18 cellular contexts compared by ENCODE assay signal in genomic region chr3:21447471-21448205, GRCh38.
A peak's percentile ranks its signal among the peaks of the same experiment; 100 is the strongest.
DNase-seq lines count a peak whose midpoint lies in the region; ATAC-seq and TF ChIP-seq lines count a peak whose summit lies in the region.
"Had no signal": no experiment of that assay in that cellular context is flagged by ENCODE, and none has a peak within 500 bp of the region (broad histone marks: within the 10 kb centered on the region; RNA-seq: fewer than 3 reads in every experiment).

No MANE protein-coding gene starts in this region.

- H3K18ac ChIP-seq in mesendoderm (ENCODE audit: low read length): no peak overlapping the region

- H4K8ac ChIP-seq in mesendoderm (ENCODE audit: low read depth, low read length): no peak overlapping the region

- H4K20me1 ChIP-seq in PC-3 (ENCODE audit: low read length): no peaks in the 10 kb centered on the region

- no peak overlapping the region for H3K9ac ChIP-seq in mesendoderm (ENCODE audit: low read length)
- H3K9ac ChIP-seq in PC-3 (ENCODE audit: low read length): no peak overlapping the region

- no peaks in the 10 kb centered on the region for H3K9me2 ChIP-seq in PC-3 (replicated peaks; ENCODE audit: low read length)

- no peak overlapping the region for H4K5ac ChIP-seq in mesendoderm (ENCODE audit: low read length)

- no peak overlapping the region for H2AK5ac ChIP-seq in mesendoderm (ENCODE audit: low read length)

- H3F3A ChIP-seq in PC-3 (ENCODE audit: low read length, unreplicated experiment): no peaks in the 10 kb centered on the region

- H3K56ac ChIP-seq in mesendoderm (ENCODE audit: low read length): no peak overlapping the region

- peaks cover 9% of the 10 kb centered on the region for H3K4me1 ChIP-seq in ACC112 (ENCODE audit: control insufficient read depth, insufficient read depth, low read length, unreplicated experiment)
- peaks cover 2% of the 10 kb centered on the region for H3K4me1 ChIP-seq in mesendoderm (ENCODE audit: control insufficient read depth, low read depth, low read length)
- no peaks in the 10 kb centered on the region for H3K4me1 ChIP-seq in PC-3 (ENCODE audit: insufficient read depth, low read length)
- H3K4me1 ChIP-seq: breast epithelium, spleen had no signal

- no peak overlapping the region for H2BK5ac ChIP-seq in mesendoderm (ENCODE audit: low read length)

- H3K79me2 ChIP-seq in ACC112 (ENCODE audit: control insufficient read depth, insufficient read depth, low read length, unreplicated experiment): no peaks in the 10 kb centered on the region
- no peaks in the 10 kb centered on the region for H3K79me2 ChIP-seq in mesendoderm (ENCODE audit: control insufficient read depth, insufficient read depth, low read length)
- H3K79me2 ChIP-seq in PC-3 (ENCODE audit: low read length): no peaks in the 10 kb centered on the region

- H3K4me3 ChIP-seq in ACC112 (ENCODE audit: low read depth, low read length) (peak overlapping the region; percentile 50), cardiac fibroblast (replicated peaks in 1 of 2; ENCODE audit: low read depth in 2 of 2, low read length in 2 of 2) (no peak overlapping the region), mesendoderm (ENCODE audit: low read length) (no peak overlapping the region), PC-3 (ENCODE audit: low read length) (no peak overlapping the region)
- H3K4me3 ChIP-seq: breast epithelium, spleen had no signal

- H3K27ac ChIP-seq in ACC112 (ENCODE audit: low read depth, low read length) (no peak overlapping the region), mesendoderm (ENCODE audit: low read depth, low read length) (no peak overlapping the region), PC-3 (ENCODE audit: low read length) (no peak overlapping the region)
- H3K27ac ChIP-seq: breast epithelium, spleen had no signal

- intact Hi-C loops in PC-3 (cut with micrococcal nuclease): no loop called here

- WGBS in mesendoderm (ENCODE audit: extremely low coverage, insufficient coverage, low lambda C conversion rate): no CpG with 5 or more reads among the region's 4 CpGs

- POLR2A ChIA-PET in PC-3 (lab: Charles Lee; ENCODE audit: unreplicated experiment): no interaction called here

- H2AFZ ChIP-seq in ACC112 (ENCODE audit: low read length, unreplicated experiment) (peak overlapping the region; percentile 29), PC-3 (ENCODE audit: low read length) (no peak overlapping the region)

- CTCF ChIA-PET in PC-3 (lab: Charles Lee): no interaction called here

- no peaks in the 10 kb centered on the region for H3K9me3 ChIP-seq in PC-3 (ENCODE audit: low read length)
- H3K9me3 ChIP-seq: breast epithelium had no signal

- no peak for TF ChIP-seq CTCF in cardiac fibroblast (IDR thresholded peaks at IDR 0.05; ENCODE audit: low read depth, low read length)
- TF ChIP-seq CTCF in PC-3 (conservative IDR thresholded peaks at IDR 0.05; ENCODE audit: low read depth, low read length): no peak

- BruUV-seq in PC-3 (replicated peaks; lab: Mats Ljungman, UMichigan): no TSS peak

- H3K4ac ChIP-seq in mesendoderm (ENCODE audit: low read depth, low read length): no peak overlapping the region

- no peak overlapping the region for H3K23ac ChIP-seq in mesendoderm (ENCODE audit: low read length)

- no peaks in the 10 kb centered on the region for H3K79me1 ChIP-seq in mesendoderm (ENCODE audit: low read length)

- no peak overlapping the region for H2BK120ac ChIP-seq in mesendoderm (ENCODE audit: low read depth, low read length)

- peak; percentile 91 for DNase-seq in HS-27A (ENCODE audit: low read depth)
- peak; percentile 48 to 55 for DNase-seq in cardiac fibroblast (ENCODE audit: low read depth in 2 of 2)
- DNase-seq in mesendoderm: no peak
- DNase-seq in NCI-H1105 (lab: John Stamatoyannopoulos, UW): no peak
- DNase-seq in NCI-H748 treated with DMSO at 0.1 percent for 48 hours (lab: John Stamatoyannopoulos, UW): no peak
- DNase-seq in DMS 273 treated with DMSO at 0.1 percent for 48 hours (lab: John Stamatoyannopoulos, UW): no peak
- no peak for DNase-seq in PC-3
- DNase-seq: ACHN; activated B cell treated with CpG ODN at 0.5 μM for 24 hours; activated naive CD4-positive, alpha-beta T cell treated with Interleukin-2 at 50 U/mL for 16 hours; COR-L47; effector memory CD8-positive, alpha-beta T cell; glutamatergic neuron; NCI-H1930; occipital lobe; spleen had no signal

- no peak overlapping the region for H3K4me2 ChIP-seq in mesendoderm (ENCODE audit: low read length)
- H3K4me2 ChIP-seq in PC-3 (ENCODE audit: low read length): no peak overlapping the region

- ATAC-seq in PC-3: no peak
- ATAC-seq: effector memory CD8-positive, alpha-beta T cell had no signal

- peak overlapping the region; percentile 36 for H2BK15ac ChIP-seq in mesendoderm (replicated peaks; ENCODE audit: low read depth)

- H3K27me3 ChIP-seq in ACC112 (ENCODE audit: insufficient read depth, low read length) (no peaks in the 10 kb centered on the region), mesendoderm (ENCODE audit: insufficient read depth, low read length, poor library complexity) (no peaks in the 10 kb centered on the region), PC-3 (ENCODE audit: low read length) (no peaks in the 10 kb centered on the region)
- H3K27me3 ChIP-seq: breast epithelium, spleen had no signal

- H3K36me3 ChIP-seq in ACC112 (ENCODE audit: insufficient read depth, low read length) (no peaks in the 10 kb centered on the region), mesendoderm (ENCODE audit: control insufficient read depth, insufficient read depth, low read length) (no peaks in the 10 kb centered on the region), PC-3 (ENCODE audit: low read depth, low read length) (no peaks in the 10 kb centered on the region)
- H3K36me3 ChIP-seq: breast epithelium, spleen had no signal

Comparison
In these comparisons a context has a peak if more than half of its experiments do, and no peak if none do; other contexts are left out.
1. DNase-seq: peak in HS-27A (single experiment) and cardiac fibroblast (2 of 2); none in mesendoderm (single experiment), NCI-H1105 (single experiment), NCI-H748 treated with DMSO at 0.1 percent for 48 hours (single experiment), DMS 273 treated with DMSO at 0.1 percent for 48 hours (single experiment) and PC-3 (single experiment).